In genomic region chr19:55440411-55441105, GRCh38 we compare ENCODE assay signal across 13 cellular contexts. TPM values are rescaled to one million over a fixed set of nuclear protein-coding genes. Genes with fewer than 3 reads are reported as not detected.
DNase-seq lines count a peak whose midpoint lies in the region; ATAC-seq and TF ChIP-seq lines count a peak whose summit lies in the region.
"Had no signal": no experiment of that assay in that cellular context is flagged by ENCODE, and none has a peak within 500 bp of the region (broad histone marks: within the 10 kb centered on the region; RNA-seq: fewer than 3 reads in every experiment).

No MANE protein-coding gene starts in this region.

- H3K27ac ChIP-seq in A673 (ENCODE audit: low read depth, low read length, poor library complexity, severe bottlenecking) (no peak overlapping the region), iPS DF 6.9 (ENCODE audit: low read length) (no peak overlapping the region), PC-3 (ENCODE audit: low read length) (no peak overlapping the region)
- H3K27ac ChIP-seq: sigmoid colon had no signal

- no peaks in the 10 kb centered on the region for H3K36me3 ChIP-seq in A673 (ENCODE audit: insufficient read depth, low read length, poor library complexity, severe bottlenecking)
- no peaks in the 10 kb centered on the region for H3K36me3 ChIP-seq in NT2/D1 (ENCODE audit: insufficient read depth, insufficient read length, low read length)
- H3K36me3 ChIP-seq in iPS DF 6.9 (ENCODE audit: control insufficient read depth, insufficient read depth, low read length), result no peaks in the 10 kb centered on the region
- no peaks in the 10 kb centered on the region for H3K36me3 ChIP-seq in PC-3 (ENCODE audit: low read depth, low read length)
- H3K36me3 ChIP-seq: sigmoid colon had no signal

- H3K9me3 ChIP-seq in A673 (ENCODE audit: low read depth, low read length, poor library complexity, severe bottlenecking) (no peaks in the 10 kb centered on the region), NT2/D1 (ENCODE audit: insufficient read depth, low read length) (no peaks in the 10 kb centered on the region), iPS DF 6.9 (ENCODE audit: control insufficient read depth, insufficient read depth, low read length) (no peaks in the 10 kb centered on the region), PC-3 (ENCODE audit: low read length) (no peaks in the 10 kb centered on the region)
- H3K9me3 ChIP-seq: sigmoid colon had no signal

- no peaks in the 10 kb centered on the region for H3K9me2 ChIP-seq in PC-3 (replicated peaks; ENCODE audit: low read length)

- BruUV-seq in A673 (replicated peaks; lab: Mats Ljungman, UMichigan) (no TSS peak), PC-3 (replicated peaks; lab: Mats Ljungman, UMichigan) (no TSS peak)

- no peaks in the 10 kb centered on the region for H3K36me3 Mint-ChIP-seq in activated naive CD4-positive, alpha-beta T cell treated with anti-CD3 and anti-CD28 coated beads, Interleukin-2, amount 10 ng/mL, durations not matched to agents 7 days and 5 days
- H3K36me3 Mint-ChIP-seq: T-cell had no signal

- no peak overlapping the region for H3K27ac Mint-ChIP-seq in activated naive CD4-positive, alpha-beta T cell treated with anti-CD3 and anti-CD28 coated beads, Interleukin-2, amount 10 ng/mL, durations not matched to agents 7 days and 5 days

- H3K9me3 Mint-ChIP-seq in activated naive CD4-positive, alpha-beta T cell treated with anti-CD3 and anti-CD28 coated beads, Interleukin-2, amount 10 ng/mL, durations not matched to agents 7 days and 5 days, result no peaks in the 10 kb centered on the region
- H3K9me3 Mint-ChIP-seq: T-cell had no signal

- intact Hi-C loops in A673 (cut with micrococcal nuclease; ENCODE audit: unreplicated experiment), result no loop called here
- intact Hi-C loops in PC-3 (cut with micrococcal nuclease), result no loop called here

- peaks cover 20% of the 10 kb centered on the region for H3K4me1 ChIP-seq in A673 (ENCODE audit: insufficient read depth, low read length, poor library complexity, severe bottlenecking)
- H3K4me1 ChIP-seq in NT2/D1 (ENCODE audit: insufficient read depth, insufficient read length), result peaks cover 8% of the 10 kb centered on the region
- H3K4me1 ChIP-seq in iPS DF 6.9 (ENCODE audit: control insufficient read depth, insufficient read depth, low read length), result peaks cover 3% of the 10 kb centered on the region; the same call in 1 of the 2 replicates
- H3K4me1 ChIP-seq in PC-3 (ENCODE audit: insufficient read depth, low read length), result no peaks in the 10 kb centered on the region

- DNase-seq in A673 (ENCODE audit: low spot score) (no peak), Daoy (ENCODE audit: low read depth) (peak; percentile 72), NT2/D1 (ENCODE audit: low read depth, low spot score) (no peak), iPS DF 6.9 (ENCODE audit: low read depth, low spot score) (no peak), PC-3 (no peak), NCI-H446 treated with DMSO at 0.1 percent for 48 hours (lab: John Stamatoyannopoulos, UW) (no peak)
- DNase-seq in activated naive CD4-positive, alpha-beta T cell treated with anti-CD3 and anti-CD28 coated beads, Interleukin-2, amount 10 ng/mL, durations not matched to agents 7 days and 5 days, result no peak
- DNase-seq: activated naive CD4-positive, alpha-beta T cell; sigmoid colon; T-cell had no signal

- no peak overlapping the region for H3K4me3 Mint-ChIP-seq in activated naive CD4-positive, alpha-beta T cell treated with anti-CD3 and anti-CD28 coated beads, Interleukin-2, amount 10 ng/mL, durations not matched to agents 7 days and 5 days

- peaks cover 92% of the 10 kb centered on the region for H3K27me3 Mint-ChIP-seq in activated naive CD4-positive, alpha-beta T cell treated with anti-CD3 and anti-CD28 coated beads, Interleukin-2, amount 10 ng/mL, durations not matched to agents 7 days and 5 days

- H3K4me1 Mint-ChIP-seq in activated naive CD4-positive, alpha-beta T cell treated with anti-CD3 and anti-CD28 coated beads, Interleukin-2, amount 10 ng/mL, durations not matched to agents 7 days and 5 days, result peaks cover 16% of the 10 kb centered on the region

- no peak overlapping the region for H3K4me2 ChIP-seq in PC-3 (ENCODE audit: low read length)

- no CpG with 5 or more reads among the region's 39 CpGs for WGBS in iPS DF 6.9 (ENCODE audit: insufficient coverage, insufficient read length)

- no peak overlapping the region for H2AFZ ChIP-seq in PC-3 (ENCODE audit: low read length)

- no peaks in the 10 kb centered on the region for H3F3A ChIP-seq in PC-3 (ENCODE audit: low read length, unreplicated experiment)

- TF ChIP-seq CTCF in A673 (conservative IDR thresholded peaks at IDR 0.05; ENCODE audit: low read depth, low read length), result no peak
- no peak for TF ChIP-seq CTCF in PC-3 (conservative IDR thresholded peaks at IDR 0.05; ENCODE audit: low read depth, low read length)

- no peaks in the 10 kb centered on the region; the same call in 1 of the 2 replicates for H4K20me1 ChIP-seq in PC-3 (ENCODE audit: low read length)

- H3K27me3 ChIP-seq in A673 (replicated peaks; ENCODE audit: insufficient read depth, low read depth, low read length, poor library complexity) (peaks cover 45% of the 10 kb centered on the region), NT2/D1 (ENCODE audit: insufficient read depth, insufficient read length) (peaks cover 90% of the 10 kb centered on the region), iPS DF 6.9 (ENCODE audit: control insufficient read depth, insufficient read depth, low read length) (peaks cover 34% of the 10 kb centered on the region), PC-3 (ENCODE audit: low read length) (peaks cover 49% of the 10 kb centered on the region)

- no peaks in the 10 kb centered on the region for H3K79me2 ChIP-seq in PC-3 (ENCODE audit: low read length)

- no peak for ATAC-seq in GM19035 (IDR thresholded peaks at IDR 0.05; ENCODE audit: unreplicated experiment)
- ATAC-seq in PC-3, result no peak

- H3K4me3 ChIP-seq in A673 (ENCODE audit: low read depth, low read length, poor library complexity, severe bottlenecking) (peak overlapping the region; percentile 20), NT2/D1 (ENCODE audit: insufficient read length, low read depth) (peak overlapping the region; percentile 37), iPS DF 6.9 (ENCODE audit: low read length) (peak overlapping the region; percentile 33; the same call in 1 of the 2 replicates), PC-3 (ENCODE audit: low read length) (no peak overlapping the region)
- H3K4me3 ChIP-seq: sigmoid colon had no signal

- CTCF ChIA-PET in A673 (lab: Charles Lee), result no interaction called here
- CTCF ChIA-PET in PC-3 (lab: Charles Lee), result no interaction called here
- CTCF ChIA-PET in activated naive CD4-positive, alpha-beta T cell treated with anti-CD3 and anti-CD28 coated beads, Interleukin-2, amount 10 ng/mL, durations not matched to agents 7 days and 5 days (lab: Charles Lee), result no interaction called here

- POLR2A ChIA-PET in A673 (lab: Charles Lee; ENCODE audit: low non-redundant PET) (no interaction called here), PC-3 (lab: Charles Lee; ENCODE audit: unreplicated experiment) (no interaction called here)

- peak overlapping the region; percentile 50 for H3K9ac ChIP-seq in NT2/D1 (ENCODE audit: insufficient read length, low read depth)
- no peak overlapping the region for H3K9ac ChIP-seq in PC-3 (ENCODE audit: low read length)

RNA-seq across cellular contexts. Expression of gene SHISA7, which starts 2.5 kb away (rescaled TPM):
- total RNA-seq in A673 (2021) (0.21 and 0.26 TPM in 2 replicates), PC-3 (2014; rRNA removed) (not detected in 2 replicates)
- not detected in 2 replicates for total RNA-seq in Daoy (2014; rRNA removed; shearing (Covaris generic))
- total RNA-seq: endothelial cell of umbilical vein, T-cell had no signal

RNA-seq across cellular contexts. Expression of gene ISOC2, which starts 20.9 kb away (rescaled TPM):
- 33.2 and 40.6 TPM in 2 replicates for total RNA-seq in A673 (2021)
- 134 and 140 TPM in 2 replicates for total RNA-seq in Daoy (2014; rRNA removed; shearing (Covaris generic))
- total RNA-seq in PC-3 (2014; rRNA removed), result 251 and 270 TPM in 2 replicates

RNA-seq across cellular contexts. Expression of gene C19orf85, which starts 24.0 kb away (rescaled TPM):
- total RNA-seq in A673 (2021) (not detected in 2 replicates), PC-3 (2014; rRNA removed) (not detected in 2 replicates)
- not detected in 2 replicates for total RNA-seq in Daoy (2014; rRNA removed; shearing (Covaris generic))
- total RNA-seq: endothelial cell of umbilical vein, liver, sigmoid colon, T-cell had no signal

RNA-seq across cellular contexts. Expression of gene UBE2S, which starts 33.0 kb away (rescaled TPM):
- total RNA-seq in A673 (2021), result 509 and 587 TPM in 2 replicates
- total RNA-seq in Daoy (2014; rRNA removed; shearing (Covaris generic)), result 317 and 338 TPM in 2 replicates
- total RNA-seq in PC-3 (2014; rRNA removed), result 2,068 and 2,245 TPM in 2 replicates

RNA-seq across cellular contexts. Expression of gene ZNF628, which starts 35.9 kb away (rescaled TPM):
- total RNA-seq in A673 (2021) (11.9 and 16.7 TPM in 2 replicates), PC-3 (2014; rRNA removed) (11.8 and 24.2 TPM in 2 replicates)
- 1.7 and 3.4 TPM in 2 replicates for total RNA-seq in Daoy (2014; rRNA removed; shearing (Covaris generic))
